In genomic region chr15:95911570-95912279, GRCh38 we compare ENCODE assay signal across 19 cellular contexts.
DNase-seq lines count a peak whose midpoint lies in the region; ATAC-seq and TF ChIP-seq lines count a peak whose summit lies in the region.
"Had no signal": no experiment of that assay in that cellular context is flagged by ENCODE, and none has a peak within 500 bp of the region (broad histone marks: within the 10 kb centered on the region; RNA-seq: fewer than 3 reads in every experiment).

No MANE protein-coding gene starts in this region.

- H3K4me3 ChIP-seq in GM23338 (peak overlapping the region; percentile 3), hepatocyte (no peak overlapping the region), neuronal stem cell (ENCODE audit: low read length in 2 of 2) (no peak overlapping the region)
- H3K4me3 ChIP-seq: A549; BLaER1 treated with 17β-estradiol and CSF1 and Interleukin-3, amounts not matched to agents 10 nM and 100 nM; MG63 had no signal

- H4K8ac ChIP-seq in neuronal stem cell (ENCODE audit: low read depth, low read length): no peak overlapping the region

- H3K4me2 ChIP-seq in GM23338 (peak overlapping the region; percentile 73), hepatocyte (peak overlapping the region; percentile 24), neuronal stem cell (ENCODE audit: insufficient read depth, low read length, poor library complexity, severe bottlenecking) (no peak overlapping the region)
- H3K4me2 ChIP-seq: A549; BLaER1 treated with 17β-estradiol and CSF1 and Interleukin-3, amounts not matched to agents 10 nM and 100 nM had no signal

- WGBS in hepatocyte (ENCODE audit: low lambda C conversion rate, missing lambda C conversion rate): 47% methylated on average over 11 of the region's 11 CpGs
- no CpG with 5 or more reads among the region's 11 CpGs for WGBS in neuronal stem cell (ENCODE audit: extremely low coverage in 2 of 2, insufficient read length in 2 of 2, insufficient replicate concordance in 1 of 2), 2 donors

- no peak overlapping the region for H3K27ac Mint-ChIP-seq in GM23338
- H3K27ac Mint-ChIP-seq in activated naive CD8-positive, alpha-beta T cell treated with anti-CD3 and anti-CD28 coated beads, Interleukin-2, amount 50 U/mL, for 24 hours: no peak overlapping the region

- H3K4me1 Mint-ChIP-seq in GM23338: peaks cover 50% of the 10 kb centered on the region
- no peaks in the 10 kb centered on the region for H3K4me1 Mint-ChIP-seq in activated naive CD8-positive, alpha-beta T cell treated with anti-CD3 and anti-CD28 coated beads, Interleukin-2, amount 50 U/mL, for 24 hours

- H2BK120ac ChIP-seq in neuronal stem cell (ENCODE audit: low read depth, low read length): no peak overlapping the region

- no peaks in the 10 kb centered on the region for H3K79me1 ChIP-seq in neuronal stem cell (ENCODE audit: low read depth, low read length)

- no peak overlapping the region for H2AK5ac ChIP-seq in neuronal stem cell (ENCODE audit: low read depth, low read length)

- H3K4me1 ChIP-seq in GM23338 (ENCODE audit: insufficient read depth) (peaks cover 54% of the 10 kb centered on the region), hepatocyte (ENCODE audit: insufficient read depth) (no peaks in the 10 kb centered on the region), neuronal stem cell (ENCODE audit: control insufficient read depth in 2 of 2, insufficient read depth in 1 of 2, low read depth in 1 of 2, low read length in 2 of 2) (peaks cover 6 to 20% of the 10 kb centered on the region in 2 donors)
- H3K4me1 ChIP-seq: A549; BLaER1 treated with 17β-estradiol and CSF1 and Interleukin-3, amounts not matched to agents 10 nM and 100 nM had no signal

- H3K9me2 ChIP-seq in GM23338 (ENCODE audit: insufficient read depth) (peaks cover 5% of the 10 kb centered on the region; the same call in 1 of the 2 replicates), hepatocyte (replicated peaks; ENCODE audit: insufficient read depth) (no peaks in the 10 kb centered on the region)

- no peak overlapping the region for H2BK12ac ChIP-seq in neuronal stem cell (ENCODE audit: low read length)

- peak overlapping the region; percentile 78 for H3K18ac ChIP-seq in neuronal stem cell (ENCODE audit: low read length)

- ATAC-seq in GM23338: no peak; the same call in 2 of the 3 replicates
- no peak for ATAC-seq in activated naive CD8-positive, alpha-beta T cell treated with anti-CD3 and anti-CD28 coated beads, Interleukin-2, amount 50 U/mL, for 24 hours
- ATAC-seq: A549 had no signal

- H3F3A ChIP-seq in GM23338 (replicated peaks; ENCODE audit: low read depth): 0 out of 2 replicates have a peak, but pooled peaks cover 3% of the 10 kb centered on the region

- H3K79me2 ChIP-seq in GM23338 (replicated peaks; ENCODE audit: insufficient read depth) (no peaks in the 10 kb centered on the region), hepatocyte (no peaks in the 10 kb centered on the region)

- H3K27me3 ChIP-seq in GM23338 (ENCODE audit: insufficient read depth): peaks cover 63% of the 10 kb centered on the region
- no peaks in the 10 kb centered on the region for H3K27me3 ChIP-seq in hepatocyte
- no peaks in the 10 kb centered on the region for H3K27me3 ChIP-seq in neuronal stem cell (ENCODE audit: control insufficient read depth in 3 of 3, insufficient read depth in 3 of 3, low read depth in 1 of 3, low read length in 3 of 3)
- H3K27me3 ChIP-seq: BLaER1 treated with 17β-estradiol and CSF1 and Interleukin-3, amounts not matched to agents 10 nM and 100 nM; MG63 had no signal

- H3K9ac ChIP-seq in neuronal stem cell (ENCODE audit: low read depth, low read length, poor library complexity): no peak overlapping the region
- H3K9ac ChIP-seq: BLaER1 treated with 17β-estradiol and CSF1 and Interleukin-3, amounts not matched to agents 10 nM and 100 nM had no signal

- H2AFZ ChIP-seq in GM23338: no peak overlapping the region
- H2AFZ ChIP-seq in hepatocyte: peak overlapping the region; percentile 29
- H2AFZ ChIP-seq in neuronal stem cell (ENCODE audit: low read length): peak overlapping the region; percentile 3

- H3K14ac ChIP-seq in neuronal stem cell (ENCODE audit: low read length): no peak overlapping the region

- no peaks in the 10 kb centered on the region for H3K9me3 Mint-ChIP-seq in GM23338
- no peaks in the 10 kb centered on the region for H3K9me3 Mint-ChIP-seq in activated naive CD8-positive, alpha-beta T cell treated with anti-CD3 and anti-CD28 coated beads, Interleukin-2, amount 50 U/mL, for 24 hours

- DNase-seq in GM23338 (ENCODE audit: low spot score) (no peak), HuH-7 (ENCODE audit: low spot score) (peak; percentile 17), hepatocyte (ENCODE audit: low spot score) (no peak), neuronal stem cell (ENCODE audit: low spot score) (no peak), COLO829 (ENCODE audit: low spot score) (no peak), cerebellum (ENCODE audit: low spot score) (no peak), NCI-H2227 treated with DMSO at 0.1 percent for 48 hours (lab: John Stamatoyannopoulos, UW) (no peak)
- DNase-seq in activated naive CD8-positive, alpha-beta T cell treated with anti-CD3 and anti-CD28 coated beads, Interleukin-2, amount 50 U/mL, for 24 hours: no peak
- DNase-seq: DND-41, GDM1, MG63, NCI-H1092 treated with DMSO at 0.1 percent for 48 hours, NCI-H1694, NCI-H2107, NCI-H226, NCI-H526, SHP77 had no signal

- H4K20me1 ChIP-seq in GM23338 (replicated peaks; ENCODE audit: insufficient read depth): no peaks in the 10 kb centered on the region
- H4K20me1 ChIP-seq in hepatocyte (ENCODE audit: insufficient read depth, poor library complexity, severe bottlenecking): no peaks in the 10 kb centered on the region
- H4K20me1 ChIP-seq: BLaER1 treated with 17β-estradiol and CSF1 and Interleukin-3, amounts not matched to agents 10 nM and 100 nM had no signal

- peaks cover 52% of the 10 kb centered on the region for H3K27me3 Mint-ChIP-seq in GM23338 (ENCODE audit: insufficient read depth, low read depth, poor library complexity)
- peaks cover 4% of the 10 kb centered on the region for H3K27me3 Mint-ChIP-seq in activated naive CD8-positive, alpha-beta T cell treated with anti-CD3 and anti-CD28 coated beads, Interleukin-2, amount 50 U/mL, for 24 hours

- no peak overlapping the region for H3K4ac ChIP-seq in neuronal stem cell (ENCODE audit: low read length)

- H3K4me3 Mint-ChIP-seq in GM23338: peak overlapping the region; percentile 56
- H3K4me3 Mint-ChIP-seq in activated naive CD8-positive, alpha-beta T cell treated with anti-CD3 and anti-CD28 coated beads, Interleukin-2, amount 50 U/mL, for 24 hours: no peak overlapping the region

- H3K27ac ChIP-seq in GM23338 (ENCODE audit: low read depth) (peak overlapping the region; percentile 28; the same call in 1 of the 2 replicates), hepatocyte (no peak overlapping the region), neuronal stem cell (replicated peaks; ENCODE audit: low read length) (no peak overlapping the region)
- H3K27ac ChIP-seq: A549; BLaER1 treated with 17β-estradiol and CSF1 and Interleukin-3, amounts not matched to agents 10 nM and 100 nM had no signal

- no peak overlapping the region for H2BK5ac ChIP-seq in neuronal stem cell (ENCODE audit: low read length)

- no peak overlapping the region for H2BK15ac ChIP-seq in neuronal stem cell (ENCODE audit: low read length)

- no peaks in the 10 kb centered on the region for H3K36me3 Mint-ChIP-seq in GM23338 (ENCODE audit: low read depth)
- no peaks in the 10 kb centered on the region for H3K36me3 Mint-ChIP-seq in activated naive CD8-positive, alpha-beta T cell treated with anti-CD3 and anti-CD28 coated beads, Interleukin-2, amount 50 U/mL, for 24 hours (ENCODE audit: low read depth)

- no peak overlapping the region for H4K91ac ChIP-seq in neuronal stem cell (ENCODE audit: low read depth, low read length, poor library complexity)

- no peak overlapping the region for H3K23ac ChIP-seq in neuronal stem cell (ENCODE audit: low read depth, low read length, poor library complexity)

- TF ChIP-seq CTCF in GM23338 (conservative IDR thresholded peaks at IDR 0.05; ENCODE audit: low read depth in 2 of 2) (no peak), hepatocyte (IDR thresholded peaks at IDR 0.05; ENCODE audit: poor library complexity) (no peak)

- H3K9me3 ChIP-seq in hepatocyte (ENCODE audit: low read depth) (no peaks in the 10 kb centered on the region), neuronal stem cell (replicated peaks in 1 of 2; ENCODE audit: control insufficient read depth in 2 of 2, insufficient read depth in 1 of 2, low read depth in 1 of 2, low read length in 2 of 2) (no peaks in the 10 kb centered on the region)
- H3K9me3 ChIP-seq: A549; BLaER1 treated with 17β-estradiol and CSF1 and Interleukin-3, amounts not matched to agents 10 nM and 100 nM; MG63 had no signal

- no peaks in the 10 kb centered on the region for H3K36me3 ChIP-seq in GM23338 (ENCODE audit: insufficient read depth)
- no peaks in the 10 kb centered on the region for H3K36me3 ChIP-seq in hepatocyte (replicated peaks; ENCODE audit: insufficient read depth, low read depth)
- no peaks in the 10 kb centered on the region for H3K36me3 ChIP-seq in neuronal stem cell (replicated peaks in 1 of 2; ENCODE audit: control insufficient read depth in 2 of 2, insufficient read depth in 2 of 2, low read length in 2 of 2)
- H3K36me3 ChIP-seq: BLaER1 treated with 17β-estradiol and CSF1 and Interleukin-3, amounts not matched to agents 10 nM and 100 nM; MG63 had no signal

TF ChIP-seq in GM23338, 12 proteins besides CTCF, POLR2A, EP300 and RAD21:
- TF ChIP-seq EZH2 (IDR thresholded peaks at IDR 0.05; ENCODE audit: low read depth, unreplicated experiment) (no peak), ZNF331 (CRISPR knock-in tag; IDR thresholded peaks at IDR 0.05; ENCODE audit: low read depth) (no peak), NANOG (IDR thresholded peaks at IDR 0.05; ENCODE audit: borderline replicate concordance) (peak; percentile 8; the same call in 1 of the 2 replicates), STAT1 (IDR thresholded peaks at IDR 0.05; ENCODE audit: unreplicated experiment) (no peak)
